ENCODE assay signal across 10 cellular contexts in genomic region chr7:75945297-75946168, GRCh38. TPM values are rescaled to one million over a fixed set of nuclear protein-coding genes. Genes with fewer than 3 reads are reported as not detected.
DNase-seq lines count a peak whose midpoint lies in the region; ATAC-seq, FAIRE-seq and TF ChIP-seq lines count a peak whose summit lies in the region.
"Had no signal": no experiment of that assay in that cellular context is flagged by ENCODE, and none has a peak within 500 bp of the region (broad histone marks: within the 10 kb centered on the region; RNA-seq: fewer than 3 reads in every experiment).

No MANE protein-coding gene starts in this region.

- POLR2A ChIA-PET in A549 (lab: Yijun Ruan, JAX): interaction anchor here (2.0 kb wide), 1 partner anchor 30 kb away, joined by 10 read pairs; the partner anchor contains the start of gene POR

- no peak for TF ChIP-seq RAD21 in A549 (conservative IDR thresholded peaks at IDR 0.05 in 1 of 2, IDR thresholded peaks at IDR 0.05 in 1 of 2)

- H3K4me3 ChIP-seq in A549 (no peak overlapping the region), HL-60 (replicated peaks; ENCODE audit: insufficient read depth, low read length) (no peak overlapping the region)

- TF ChIP-seq CTCF in A549 (IDR thresholded peaks at IDR 0.05) (no peak), HL-60 (IDR thresholded peaks at IDR 0.05; ENCODE audit: insufficient read depth, low read length) (no peak)

- H3K27me3 ChIP-seq in HL-60 (ENCODE audit: insufficient read depth, poor library complexity, severe bottlenecking): no peaks in the 10 kb centered on the region

- 76% methylated on average over 8 of the region's 8 CpGs for WGBS in A549 (ENCODE audit: missing lambda C conversion rate)

- CTCF ChIA-PET in A549 (lab: Yijun Ruan, JAX): interaction anchor here (1.1 to 1.5 kb wide), 2 partner anchors 36 to 75 kb away, joined by 3 to 4 read pairs; no protein-coding TSS in a partner anchor

- ATAC-seq in A549 (peak; percentile 79 to 80), left colon (peak; percentile 68), HG02870 (IDR thresholded peaks at IDR 0.05; ENCODE audit: unreplicated experiment) (no peak)

- TF ChIP-seq POLR2A in A549 (IDR thresholded peaks at IDR 0.05; ENCODE audit: low read length): no peak

- peaks cover 43% of the 10 kb centered on the region for H3K4me1 ChIP-seq in A549

- intact Hi-C loops in left colon (cut with DNase I, micrococcal nuclease): no loop called here

- H3K4me2 ChIP-seq in A549: peak overlapping the region; percentile 57

- DNase-seq in A549 (ENCODE audit: low read depth in 1 of 2, low spot score in 1 of 2) (peak in 1 of 2 experiments; percentile 51), HL-60 (ENCODE audit: low read depth in 1 of 2, low spot score in 1 of 2) (peak; percentile 75 to 76), amniotic epithelial cell (ENCODE audit: low read depth) (peak; percentile 98), left colon (no peak), mesenteric fat pad (ENCODE audit: low spot score) (no peak), RKO (ENCODE audit: low spot score) (no peak), NCI-H345 treated with DMSO at 0.1 percent for 48 hours (lab: John Stamatoyannopoulos, UW; ENCODE audit: unreplicated experiment) (no peak)
- DNase-seq: DMS 273 treated with DMSO at 0.1 percent for 48 hours; effector memory CD4-positive, alpha-beta T cell had no signal

- no peaks in the 10 kb centered on the region for H3K9me3 ChIP-seq in A549

- peak overlapping the region; percentile 60 to 81 for H3K27ac ChIP-seq in A549
- H3K27ac ChIP-seq in HL-60 (replicated peaks): 0 out of 2 replicates have a peak overlapping the region, but pooled peaks have one; percentile 1

- peak in 1 of 2 experiments; percentile 36; a peak in 1 of 5 replicates for TF ChIP-seq EP300 in A549 (IDR thresholded peaks at IDR 0.05)

- FAIRE-seq in A549 (lab: Jason Lieb, UNC): no peak

TF ChIP-seq in A549, 52 proteins besides CTCF, POLR2A, EP300 and RAD21:
- TF ChIP-seq CEBPB (IDR thresholded peaks at IDR 0.05): peak; percentile 76 to 86
- TF ChIP-seq HES2 (IDR thresholded peaks at IDR 0.05): 0 out of 2 replicates have a peak, but pooled peaks have one; percentile 7
- no peak for TF ChIP-seq PHF8 (IDR thresholded peaks at IDR 0.05; ENCODE audit: borderline replicate concordance, low read depth)
- TF ChIP-seq JUN (IDR thresholded peaks at IDR 0.05): peak in 1 of 2 experiments; percentile 41; a peak in 1 of 5 replicates
- TF ChIP-seq SMC3 (IDR thresholded peaks at IDR 0.05): peak; percentile 12; the same call in 1 of the 3 replicates

RNA-seq across cellular contexts. Expression of gene POR, which starts 30.6 kb away (rescaled TPM):
- polyA plus RNA-seq in A549 (2011; rRNA removed) (69.6 and 71.1 TPM in 2 replicates), A549 (2017; fragmentation: RNase III; extraction: RNeasy Plus Mini Kit Qiagen cat#74134 plus additional on column Dnase treatment) (81.3 to 109 TPM (median 103 TPM) in 3 replicates)
- 93.7 and 128 TPM in 2 replicates for polyA plus RNA-seq in A549 (2012; cell fraction: cytosol; rRNA removed)
- polyA plus RNA-seq in A549 (2012; cell fraction: nucleus; rRNA removed): 328 and 664 TPM in 2 replicates
- polyA minus RNA-seq in A549 (2011; rRNA and poly(A)+ RNA removed): 88.6 and 115 TPM in 2 replicates
- total RNA-seq in left colon (100 to 1,000 TPM; 131 to 150 TPM), mesenteric fat pad (507 TPM)

RNA-seq across cellular contexts. Expression of gene TMEM120A, which starts 48.9 kb away (rescaled TPM):
- polyA plus RNA-seq in A549 (2011; rRNA removed): 53.8 and 77.6 TPM in 2 replicates
- polyA plus RNA-seq in A549 (2012; cell fraction: cytosol; rRNA removed): 44.0 and 69.1 TPM in 2 replicates
- 86.4 and 96.6 TPM in 2 replicates for polyA plus RNA-seq in A549 (2012; cell fraction: nucleus; rRNA removed)
- polyA plus RNA-seq in A549 (2017; fragmentation: RNase III; extraction: RNeasy Plus Mini Kit Qiagen cat#74134 plus additional on column Dnase treatment): 35.1 to 48.0 TPM (median 46.0 TPM) in 3 replicates
- 66.9 and 80.3 TPM in 2 replicates for polyA minus RNA-seq in A549 (2011; rRNA and poly(A)+ RNA removed)
- total RNA-seq in left colon: 100 to 1,000 TPM; 102 to 104 TPM
- total RNA-seq in mesenteric fat pad: 93.8 TPM

Comparison
In these comparisons a context has a peak if more than half of its experiments do, and no peak if none do; other contexts are left out.
1. DNase-seq: peak in HL-60 (2 of 2) and amniotic epithelial cell (single experiment); none in left colon (0 of 2), mesenteric fat pad (single experiment), RKO (single experiment) and NCI-H345 treated with DMSO at 0.1 percent for 48 hours (single experiment).